Comparison of ENCODE assay signal across 1 cellular context in genomic region chr6:36563237-36563927, GRCh38.
A peak's percentile ranks its signal among the peaks of the same experiment; 100 is the strongest.
TF ChIP-seq lines count a peak whose summit lies in the region.

No MANE protein-coding gene starts in this region.

TF ChIP-seq in K562, 482 proteins besides CTCF, POLR2A, EP300 and RAD21:
- no peak for TF ChIP-seq BDP1 (IDR thresholded peaks at IDR 0.05; ENCODE audit: insufficient read depth, insufficient read length)
- no peak for TF ChIP-seq ZNF175 (CRISPR knock-in tag; IDR thresholded peaks at IDR 0.05; ENCODE audit: low read depth)
- no peak for TF ChIP-seq POLR2AphosphoS2 (IDR thresholded peaks at IDR 0.05; ENCODE audit: low read length)
- TF ChIP-seq MGA (IDR thresholded peaks at IDR 0.05) = 0 out of 2 replicates have a peak, but pooled peaks have one; percentile 34
- TF ChIP-seq L3MBTL2 (IDR thresholded peaks at IDR 0.05) = peak; percentile 71
